ENCODE assay signal across 9 cellular contexts in the genomic region with DNA sequence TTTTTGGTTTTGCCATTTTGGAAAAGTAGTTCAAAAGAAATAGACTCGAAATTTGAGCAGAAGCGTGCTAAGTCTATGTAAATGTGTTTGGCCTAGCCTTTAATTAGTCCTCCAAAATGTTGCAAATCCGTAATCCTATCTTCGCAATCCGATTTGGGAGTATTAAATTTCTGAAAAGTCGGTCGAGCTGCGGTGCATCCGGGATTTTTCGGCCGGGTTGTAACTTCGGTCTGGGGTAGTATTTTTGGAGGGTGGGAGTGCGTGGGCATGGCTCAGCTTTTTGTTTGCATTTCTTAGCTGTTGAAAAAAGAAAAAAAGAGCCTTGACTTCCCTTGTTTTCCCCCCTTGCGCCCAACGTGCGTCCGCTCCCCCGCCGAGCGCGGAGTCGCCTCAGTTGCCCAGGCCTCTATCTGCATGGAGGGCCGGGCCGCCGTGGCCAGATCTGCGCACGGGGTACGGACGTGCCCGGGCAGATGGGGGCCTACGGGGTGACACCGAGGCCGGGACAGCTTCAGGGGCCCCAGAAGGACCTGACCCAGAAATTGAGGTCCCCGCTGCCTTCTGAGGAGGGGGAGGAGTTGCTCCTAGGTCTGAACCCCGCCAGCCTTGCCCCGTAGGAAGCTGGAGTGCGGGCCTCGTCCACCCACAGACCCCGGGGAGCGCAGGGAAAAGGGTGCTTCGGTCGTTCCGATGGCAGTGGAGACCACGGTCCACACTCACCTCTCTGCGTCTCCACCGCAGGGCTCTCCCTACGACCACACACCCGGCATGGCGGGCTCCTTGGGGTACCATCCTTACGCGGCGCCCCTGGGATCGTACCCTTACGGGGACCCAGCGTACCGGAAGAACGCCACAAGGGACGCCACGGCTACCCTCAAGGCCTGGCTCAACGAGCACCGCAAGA. TPM values are rescaled to one million over a fixed set of nuclear protein-coding genes. Genes with fewer than 3 reads are reported as not detected.
DNase-seq lines count a peak whose midpoint lies in the region; ATAC-seq, FAIRE-seq and TF ChIP-seq lines count a peak whose summit lies in the region.
"Had no signal": no experiment of that assay in that cellular context is flagged by ENCODE, and none has a peak within 500 bp of the region (broad histone marks: within the 10 kb centered on the region; RNA-seq: fewer than 3 reads in every experiment).

No MANE protein-coding gene starts in this region.

- H3K4me3 ChIP-seq in KMS-11 (IDR thresholded peaks at IDR 0.05; ENCODE audit: insufficient read depth, low read depth, low read length) (no peak overlapping the region), bronchial epithelial cell (ENCODE audit: low read depth, low read length) (peak overlapping the region; percentile 77)
- H3K4me3 ChIP-seq in naive thymus-derived CD4-positive, alpha-beta T cell (ENCODE audit: low read length), result no peak overlapping the region

- H3K27ac ChIP-seq in C4-2B (peak overlapping the region; percentile 81), KMS-11 (peak overlapping the region; percentile 73)
- H3K27ac ChIP-seq in naive thymus-derived CD4-positive, alpha-beta T cell (ENCODE audit: low read depth, low read length), result no peak overlapping the region

- no peaks in the 10 kb centered on the region for H3K27me3 ChIP-seq in KMS-11 (ENCODE audit: insufficient read depth, low read depth)
- no peaks in the 10 kb centered on the region for H3K27me3 ChIP-seq in bronchial epithelial cell (ENCODE audit: control insufficient read depth, insufficient read depth, low read length)
- peaks cover 17 to 44% of the 10 kb centered on the region in 2 donors for H3K27me3 ChIP-seq in naive thymus-derived CD4-positive, alpha-beta T cell (ENCODE audit: control insufficient read depth in 2 of 2, insufficient read depth in 2 of 2, low read length in 2 of 2)

- H4K20me1 ChIP-seq in KMS-11 (ENCODE audit: insufficient read depth), result no peaks in the 10 kb centered on the region

- DNase-seq in bronchial epithelial cell (ENCODE audit: low read depth), result no peak
- no peak for DNase-seq in naive thymus-derived CD4-positive, alpha-beta T cell
- no peak for DNase-seq in COR-L47 (lab: John Stamatoyannopoulos, UW)
- no peak for DNase-seq in putamen (ENCODE audit: low spot score)
- DNase-seq in NCI-H69 (lab: John Stamatoyannopoulos, UW), result no peak
- DNase-seq in cerebellum (ENCODE audit: low spot score), result no peak

- H3K9me3 Mint-ChIP-seq in naive thymus-derived CD4-positive, alpha-beta T cell, result peaks cover 0 to 21% (median 10%) of the 10 kb centered on the region in 11 donors

- peaks cover 0 to 23% (median 0%) of the 10 kb centered on the region in 5 donors for H3K36me3 Mint-ChIP-seq in naive thymus-derived CD4-positive, alpha-beta T cell

- FAIRE-seq in bronchial epithelial cell (lab: Jason Lieb, UNC), result no peak
- FAIRE-seq: RCC 7860 had no signal

- peak overlapping the region; percentile 56 to 95 (median 64) for H3K4me3 Mint-ChIP-seq in naive thymus-derived CD4-positive, alpha-beta T cell

- peaks cover 14% of the 10 kb centered on the region for H3K79me2 ChIP-seq in KMS-11 (ENCODE audit: insufficient read depth, low read depth)

- POLR2A ChIA-PET in naive thymus-derived CD4-positive, alpha-beta T cell (lab: Charles Lee), result no interaction called here

- H3K4me2 ChIP-seq in KMS-11, result peak overlapping the region; percentile 62

- peak overlapping the region; percentile 54 for H2AFZ ChIP-seq in KMS-11 (ENCODE audit: low read depth)

- H3K9ac ChIP-seq in KMS-11, result peak overlapping the region; percentile 73

- peak overlapping the region in 2 of 9 donors; percentile 45 to 71 for H3K27ac Mint-ChIP-seq in naive thymus-derived CD4-positive, alpha-beta T cell

- H3K36me3 ChIP-seq in KMS-11 (ENCODE audit: insufficient read depth) (no peaks in the 10 kb centered on the region), bronchial epithelial cell (ENCODE audit: control insufficient read depth, insufficient read depth, low read length) (peaks cover 2% of the 10 kb centered on the region)
- no peaks in the 10 kb centered on the region for H3K36me3 ChIP-seq in naive thymus-derived CD4-positive, alpha-beta T cell (ENCODE audit: control insufficient read depth in 2 of 3, insufficient read depth in 3 of 3, low read length in 3 of 3)

- ATAC-seq in naive thymus-derived CD4-positive, alpha-beta T cell, result no peak

- peaks cover 23 to 50% (median 39%) of the 10 kb centered on the region in 7 donors for H3K4me1 Mint-ChIP-seq in naive thymus-derived CD4-positive, alpha-beta T cell

- intact Hi-C loops in naive thymus-derived CD4-positive, alpha-beta T cell (cut with micrococcal nuclease), result loop anchor here in 1 of 2 donors (5.0 kb wide), 1 partner anchor 395 kb away; no protein-coding TSS in a partner anchor

- CTCF ChIA-PET in naive thymus-derived CD4-positive, alpha-beta T cell (lab: Charles Lee), result no interaction called here

- no peaks in the 10 kb centered on the region for H3K4me1 ChIP-seq in KMS-11 (ENCODE audit: low read depth, poor library complexity, severe bottlenecking)
- H3K4me1 ChIP-seq in naive thymus-derived CD4-positive, alpha-beta T cell (ENCODE audit: control insufficient read depth in 2 of 2, insufficient read depth in 2 of 2, low read length in 2 of 2), result peaks cover 9 to 12% of the 10 kb centered on the region in 2 donors

- no peaks in the 10 kb centered on the region for H3K9me3 ChIP-seq in naive thymus-derived CD4-positive, alpha-beta T cell (ENCODE audit: control insufficient read depth in 2 of 3, low read length in 3 of 3)

- peaks cover 65 to 79% (median 70%) of the 10 kb centered on the region in 5 donors for H3K27me3 Mint-ChIP-seq in naive thymus-derived CD4-positive, alpha-beta T cell

- TF ChIP-seq CTCF in C4-2B (conservative IDR thresholded peaks at IDR 0.05) (no peak), KMS-11 (conservative IDR thresholded peaks at IDR 0.05; ENCODE audit: low read depth, low read length) (no peak), bronchial epithelial cell (IDR thresholded peaks at IDR 0.05; ENCODE audit: insufficient read depth, low read length, severe bottlenecking) (no peak)

RNA-seq across cellular contexts. Expression of a gene that starts 1.3 kb away (rescaled TPM):
- total RNA-seq in bronchial epithelial cell (6.1 and 6.3 TPM in 2 replicates), cerebellum (14.6 TPM)
- under 1 TPM in 1 of 5 experiments, not detected in 4; 0.36 TPM for total RNA-seq in naive thymus-derived CD4-positive, alpha-beta T cell
- polyA plus RNA-seq in naive thymus-derived CD4-positive, alpha-beta T cell, result not detected
